8 cellular contexts compared by ENCODE assay signal in genomic region chr6:129683606-129684322, GRCh38. TPM values are rescaled to one million over a fixed set of nuclear protein-coding genes. Genes with fewer than 3 reads are reported as not detected.
DNase-seq lines count a peak whose midpoint lies in the region; ATAC-seq, FAIRE-seq and TF ChIP-seq lines count a peak whose summit lies in the region.

No MANE protein-coding gene starts in this region.

- peaks cover 62% of the 10 kb centered on the region for H3K4me1 Mint-ChIP-seq in activated T-helper 2 cell treated with anti-CD3 and anti-CD28 coated beads, Interferon-gamma antibody, Interleukin-2, Interleukin-4, amounts not matched to agents 10 μg/mL and 5 μg/mL and 100 μg/mL, durations not matched to agents 14 hours and 24 hours and 36 hours (ENCODE audit: low read depth)

- no peaks in the 10 kb centered on the region for H3K36me3 ChIP-seq in WERI-Rb-1

- intact Hi-C loops in activated T-helper 2 cell treated with anti-CD3 and anti-CD28 coated beads, Interferon-gamma antibody, Interleukin-2, Interleukin-4, amounts not matched to agents 10 μg/mL and 5 μg/mL and 100 μg/mL, durations not matched to agents 14 hours and 24 hours and 36 hours (cut with micrococcal nuclease) = loop anchor here (1.0 to 2.0 kb wide), 3 partner anchors 10 to 77 kb away; no protein-coding TSS in a partner anchor

- peak; percentile 98 for DNase-seq in ACHN
- DNase-seq in RCC 7860 (ENCODE audit: low spot score) = peak; percentile 100
- peak; percentile 64 for DNase-seq in activated T-helper 2 cell treated with anti-CD3 and anti-CD28 coated beads, Interferon-gamma antibody, Interleukin-2, Interleukin-4, amounts not matched to agents 10 μg/mL and 5 μg/mL and 100 μg/mL, durations not matched to agents 14 hours and 24 hours and 36 hours (ENCODE audit: low spot score)
- DNase-seq in globus pallidus (ENCODE audit: low spot score) = peak; percentile 59
- peak; percentile 99 for DNase-seq in pulmonary artery endothelial cell (ENCODE audit: low read depth, low spot score)
- DNase-seq in WERI-Rb-1 = no peak

- ATAC-seq in GM18907 (IDR thresholded peaks at IDR 0.05; ENCODE audit: unreplicated experiment) (peak; percentile 96), HG03108 (IDR thresholded peaks at IDR 0.05; ENCODE audit: unreplicated experiment) (peak; percentile 90)

- peak; percentile 97 for FAIRE-seq in RCC 7860 (lab: Jason Lieb, UNC)

- in situ Hi-C loops in ACHN (cut with HindIII; ENCODE audit: low pct_ligation_motif_present, low pct_unique_long_range_greater_than_20kb, low sequenced_read_pairs) = no loop called here

- no peak overlapping the region for H3K4me3 ChIP-seq in WERI-Rb-1 (ENCODE audit: low read depth, low read length)

- TF ChIP-seq CTCF in WERI-Rb-1 (IDR thresholded peaks at IDR 0.05; ENCODE audit: low read depth, low read length) = no peak

- H3K4me3 Mint-ChIP-seq in activated T-helper 2 cell treated with anti-CD3 and anti-CD28 coated beads, Interferon-gamma antibody, Interleukin-2, Interleukin-4, amounts not matched to agents 10 μg/mL and 5 μg/mL and 100 μg/mL, durations not matched to agents 14 hours and 24 hours and 36 hours (ENCODE audit: low read depth) = peak overlapping the region; percentile 30

- H3K27ac Mint-ChIP-seq in activated T-helper 2 cell treated with anti-CD3 and anti-CD28 coated beads, Interferon-gamma antibody, Interleukin-2, Interleukin-4, amounts not matched to agents 10 μg/mL and 5 μg/mL and 100 μg/mL, durations not matched to agents 14 hours and 24 hours and 36 hours = peak overlapping the region; percentile 83

- H3K27me3 ChIP-seq in WERI-Rb-1 (ENCODE audit: insufficient read depth, low read depth, severe bottlenecking) = no peaks in the 10 kb centered on the region

- no peaks in the 10 kb centered on the region for H3K27me3 Mint-ChIP-seq in activated T-helper 2 cell treated with anti-CD3 and anti-CD28 coated beads, Interferon-gamma antibody, Interleukin-2, Interleukin-4, amounts not matched to agents 10 μg/mL and 5 μg/mL and 100 μg/mL, durations not matched to agents 14 hours and 24 hours and 36 hours (ENCODE audit: low read depth)

- H3K27ac ChIP-seq in WERI-Rb-1 = no peak overlapping the region

- H3K36me3 Mint-ChIP-seq in activated T-helper 2 cell treated with anti-CD3 and anti-CD28 coated beads, Interferon-gamma antibody, Interleukin-2, Interleukin-4, amounts not matched to agents 10 μg/mL and 5 μg/mL and 100 μg/mL, durations not matched to agents 14 hours and 24 hours and 36 hours (ENCODE audit: low read depth) = no peaks in the 10 kb centered on the region

- no peaks in the 10 kb centered on the region for H3K9me3 ChIP-seq in WERI-Rb-1 (ENCODE audit: severe bottlenecking)

- no peaks in the 10 kb centered on the region for H3K9me3 Mint-ChIP-seq in activated T-helper 2 cell treated with anti-CD3 and anti-CD28 coated beads, Interferon-gamma antibody, Interleukin-2, Interleukin-4, amounts not matched to agents 10 μg/mL and 5 μg/mL and 100 μg/mL, durations not matched to agents 14 hours and 24 hours and 36 hours

RNA-seq across cellular contexts. Expression of gene ARHGAP18, which starts 26.2 kb away (rescaled TPM):
- total RNA-seq in activated T-helper 2 cell treated with anti-CD3 and anti-CD28 coated beads, Interferon-gamma antibody, Interleukin-2, Interleukin-4, amounts not matched to agents 10 μg/mL and 5 μg/mL and 100 μg/mL, durations not matched to agents 14 hours and 24 hours and 36 hours = 5.9 and 6.6 TPM in 2 replicates
- total RNA-seq in pulmonary artery endothelial cell = 75.1 and 96.7 TPM in 2 replicates

Comparison
In these comparisons a context has a peak if more than half of its experiments do, and no peak if none do; other contexts are left out.
1. RNA of gene ARHGAP18, which starts 26.2 kb away (total RNA-seq): 75.1 to 96.7 TPM in pulmonary artery endothelial cell; 5.9 to 6.6 TPM in activated T-helper 2 cell treated with anti-CD3 and anti-CD28 coated beads, Interferon-gamma antibody, Interleukin-2, Interleukin-4, amounts not matched to agents 10 μg/mL and 5 μg/mL and 100 μg/mL, durations not matched to agents 14 hours and 24 hours and 36 hours; every median in the first group is over 10 times any median in the second.